16 cellular contexts compared by ENCODE assay signal in the genomic region with DNA sequence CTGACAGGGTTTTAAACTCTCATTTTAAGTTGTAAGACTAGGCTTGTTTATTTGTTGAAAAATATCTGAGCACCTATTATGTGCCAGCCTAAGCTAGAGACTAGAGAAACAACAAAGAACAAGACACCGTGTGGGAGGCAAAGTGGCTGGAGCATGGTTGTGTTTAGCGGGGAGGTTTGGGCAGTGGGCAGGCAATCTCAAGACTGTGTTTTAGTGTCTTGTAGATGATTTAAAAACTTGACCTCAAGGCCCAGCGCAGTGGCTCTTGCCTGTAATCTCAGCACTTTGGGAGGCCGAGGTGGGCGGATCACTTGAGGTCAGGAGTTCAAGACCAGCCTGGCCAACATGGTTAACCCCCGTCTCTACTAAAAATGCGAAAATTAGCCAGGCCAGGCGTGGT. TPM values are rescaled to one million over a fixed set of nuclear protein-coding genes. Genes with fewer than 3 reads are reported as not detected.
DNase-seq lines count a peak whose midpoint lies in the region; ATAC-seq and TF ChIP-seq lines count a peak whose summit lies in the region.
"Had no signal": no experiment of that assay in that cellular context is flagged by ENCODE, and none has a peak within 500 bp of the region (broad histone marks: within the 10 kb centered on the region; RNA-seq: fewer than 3 reads in every experiment).

No MANE protein-coding gene starts in this region.

- DNase-seq in Right ventricle myocardium superior, result peak; percentile 4
- DNase-seq in heart right ventricle, result no peak
- DNase-seq in T-helper 17 cell, result no peak
- no peak for DNase-seq in mesothelial cell of epicardium (ENCODE audit: low spot score in 2 of 2, unreplicated experiment in 2 of 2)
- no peak for DNase-seq in SW 1271 (lab: John Stamatoyannopoulos, UW)
- no peak for DNase-seq in sciatic nerve (ENCODE audit: low spot score)
- DNase-seq in stimulated activated CD4-positive, alpha-beta T cell treated with anti-CD3 and anti-CD28 coated beads, Interleukin-12 subunit alpha, Interleukin-12 subunit beta, amount 100 ng/mL, for 4 hours, result no peak
- DNase-seq in NCI-H1417 (lab: John Stamatoyannopoulos, UW), result no peak
- DNase-seq: ACHN; CD4-positive, CD25-positive, alpha-beta regulatory T cell; DMS53; GF-D8; GOT3; HFFc6 had no signal

- 89 to 92% methylated on average over 8 of the region's 8 CpGs for WGBS in heart right ventricle, 2 donors

- TF ChIP-seq CTCF in heart right ventricle (IDR thresholded peaks at IDR 0.05) (no peak), mesothelial cell of epicardium (IDR thresholded peaks at IDR 0.05; ENCODE audit: unreplicated experiment) (no peak)

- H3K4me1 Mint-ChIP-seq in T-helper 17 cell (peaks cover 9% of the 10 kb centered on the region), mesothelial cell of epicardium (peaks cover 14% of the 10 kb centered on the region)

- ATAC-seq in Right ventricle myocardium superior (ENCODE audit: poor library complexity) (no peak), heart right ventricle (no peak), T-helper 17 cell (no peak), sciatic nerve (no peak)

- H3K27ac Mint-ChIP-seq in T-helper 17 cell, result peak overlapping the region; percentile 6
- H3K27ac Mint-ChIP-seq in mesothelial cell of epicardium, result peak overlapping the region; percentile 83
- H3K27ac Mint-ChIP-seq: HFFc6 had no signal

- H3K36me3 ChIP-seq in heart right ventricle, result peaks cover 0 to 29% (median 4%) of the 10 kb centered on the region in 9 donors

- intact Hi-C loops in Right ventricle myocardium superior (cut with DNase I), result no loop called here
- intact Hi-C loops in heart right ventricle (cut with DNase I), result no loop called here
- intact Hi-C loops in sciatic nerve (cut with DNase I), result no loop called here

- H3K27ac ChIP-seq in heart right ventricle, result no peak overlapping the region
- H3K27ac ChIP-seq: BLaER1 treated with 17β-estradiol and CSF1 and Interleukin-3, amounts not matched to agents 10 nM and 100 nM had no signal

- H3K9me3 Mint-ChIP-seq in mesothelial cell of epicardium, result no peaks in the 10 kb centered on the region
- H3K9me3 Mint-ChIP-seq: CD4-positive, CD25-positive, alpha-beta regulatory T cell; HFFc6 had no signal

- no peak overlapping the region for H3K4me3 Mint-ChIP-seq in T-helper 17 cell
- H3K4me3 Mint-ChIP-seq in mesothelial cell of epicardium, result no peak overlapping the region
- H3K4me3 Mint-ChIP-seq: CD4-positive, CD25-positive, alpha-beta regulatory T cell; HFFc6 had no signal

- no peak overlapping the region for H3K4me3 ChIP-seq in heart right ventricle
- H3K4me3 ChIP-seq: BLaER1 treated with 17β-estradiol and CSF1 and Interleukin-3, amounts not matched to agents 10 nM and 100 nM; HAP-1 had no signal

- H3K27me3 Mint-ChIP-seq in T-helper 17 cell (no peaks in the 10 kb centered on the region), mesothelial cell of epicardium (ENCODE audit: low read depth) (no peaks in the 10 kb centered on the region)
- H3K27me3 Mint-ChIP-seq: CD4-positive, CD25-positive, alpha-beta regulatory T cell had no signal

- no peaks in the 10 kb centered on the region for H3K36me3 Mint-ChIP-seq in T-helper 17 cell (ENCODE audit: low read depth)
- H3K36me3 Mint-ChIP-seq in mesothelial cell of epicardium, result peaks cover 7% of the 10 kb centered on the region

- H3K4me1 ChIP-seq in heart right ventricle, result peaks cover 0 to 6% (median 0%) of the 10 kb centered on the region in 9 donors

- H3K27me3 ChIP-seq in heart right ventricle, result no peaks in the 10 kb centered on the region
- H3K27me3 ChIP-seq: BLaER1 treated with 17β-estradiol and CSF1 and Interleukin-3, amounts not matched to agents 10 nM and 100 nM had no signal

- H3K9me3 ChIP-seq in heart right ventricle (no peaks in the 10 kb centered on the region), T-helper 17 cell (ENCODE audit: control insufficient read depth, low read length, poor library complexity, severe bottlenecking) (no peaks in the 10 kb centered on the region)
- H3K9me3 ChIP-seq: BLaER1 treated with 17β-estradiol and CSF1 and Interleukin-3, amounts not matched to agents 10 nM and 100 nM; HAP-1 had no signal

RNA-seq across cellular contexts. Expression of gene RPL36AL, which starts 7.8 kb away (rescaled TPM):
- total RNA-seq in Right ventricle myocardium superior (112 TPM), heart right ventricle (100 to 1,000 TPM; 103 to 164 (median 127) TPM), T-helper 17 cell (100 to 1,000 TPM; 209 to 250 TPM), mesothelial cell of epicardium (148 to 149 TPM (median 149 TPM) in 3 replicates), sciatic nerve (185 TPM)
- polyA plus RNA-seq in heart right ventricle, result 100 to 1,000 TPM; 253 to 562 TPM

RNA-seq across cellular contexts. Expression of gene MGAT2, which starts 7.9 kb away (rescaled TPM):
- total RNA-seq in Right ventricle myocardium superior (9.4 TPM), heart right ventricle (10 to 100 TPM in 9 of 10 donors, 1 to 10 TPM in 1; 9.7 to 23.4 (median 14.3) TPM), T-helper 17 cell (10 to 100 TPM; 30.0 to 34.5 TPM), mesothelial cell of epicardium (18.7 to 20.3 TPM (median 19.2 TPM) in 3 replicates), sciatic nerve (16.4 TPM)
- 10 to 100 TPM in 1 of 2 donors, 1 to 10 TPM in 1; 6.1 to 18.9 TPM for polyA plus RNA-seq in heart right ventricle

RNA-seq across cellular contexts. Expression of gene LRR1, which starts 13.9 kb away (rescaled TPM):
- total RNA-seq in Right ventricle myocardium superior (5.1 TPM), heart right ventricle (10 to 100 TPM in 1 of 10 donors, 1 to 10 TPM in 9; 2.7 to 38.4 (median 7.0) TPM), T-helper 17 cell (10 to 100 TPM in 1 of 2 donors, 1 to 10 TPM in 1; 7.4 to 10.3 TPM), mesothelial cell of epicardium (8.8 to 10.9 TPM (median 9.2 TPM) in 3 replicates), sciatic nerve (8.3 TPM)
- polyA plus RNA-seq in heart right ventricle, result 1 to 10 TPM; 3.3 to 5.7 TPM

RNA-seq across cellular contexts. Expression of gene DNAAF2, which starts 22.4 kb away (rescaled TPM):
- 6.1 TPM for total RNA-seq in Right ventricle myocardium superior
- 1 to 10 TPM; 4.1 to 6.9 (median 4.6) TPM for total RNA-seq in heart right ventricle
- polyA plus RNA-seq in heart right ventricle, result 1 to 10 TPM; 2.9 to 5.3 TPM
- 10 to 100 TPM; 25.7 to 34.0 TPM for total RNA-seq in T-helper 17 cell
- 10.8 to 11.8 TPM (median 11.5 TPM) in 3 replicates for total RNA-seq in mesothelial cell of epicardium
- total RNA-seq in sciatic nerve, result 5.1 TPM

RNA-seq across cellular contexts. Expression of gene RPS29, which starts 26.5 kb away (rescaled TPM):
- total RNA-seq in Right ventricle myocardium superior (966 TPM), heart right ventricle (100 to 1,000 TPM; 619 to 959 (median 708) TPM), T-helper 17 cell (1,000 to 10,000 TPM; 3,969 to 4,133 TPM), mesothelial cell of epicardium (1,338 to 1,394 TPM (median 1,392 TPM) in 3 replicates), sciatic nerve (737 TPM)
- 1,000 to 10,000 TPM; 1,122 to 2,979 TPM for polyA plus RNA-seq in heart right ventricle
